1 cellular context compared by ENCODE assay signal in genomic region chr4:10192331-10192730, GRCh38.
TF ChIP-seq lines count a peak whose summit lies in the region.

No MANE protein-coding gene starts in this region.

TF ChIP-seq in H1, 55 proteins besides CTCF, POLR2A, EP300 and RAD21 (continued from another document):
- TF ChIP-seq POLR2AphosphoS5 (IDR thresholded peaks at IDR 0.05; ENCODE audit: low read depth, low read length) (no peak), FOSL1 (IDR thresholded peaks at IDR 0.05; ENCODE audit: insufficient read depth, low read depth, low read length) (no peak), SIRT6 (IDR thresholded peaks at IDR 0.05; ENCODE audit: low read length) (no peak), SIN3A (conservative IDR thresholded peaks at IDR 0.05 in 1 of 2, IDR thresholded peaks at IDR 0.05 in 1 of 2; ENCODE audit: low read depth in 1 of 2, low read length in 2 of 2) (no peak), NANOG (IDR thresholded peaks at IDR 0.05; ENCODE audit: insufficient read depth, low read depth, low read length, poor library complexity, severe bottlenecking) (no peak)
TF ChIP-seq in H1: peak in this region for 0.
